In the genomic region with DNA sequence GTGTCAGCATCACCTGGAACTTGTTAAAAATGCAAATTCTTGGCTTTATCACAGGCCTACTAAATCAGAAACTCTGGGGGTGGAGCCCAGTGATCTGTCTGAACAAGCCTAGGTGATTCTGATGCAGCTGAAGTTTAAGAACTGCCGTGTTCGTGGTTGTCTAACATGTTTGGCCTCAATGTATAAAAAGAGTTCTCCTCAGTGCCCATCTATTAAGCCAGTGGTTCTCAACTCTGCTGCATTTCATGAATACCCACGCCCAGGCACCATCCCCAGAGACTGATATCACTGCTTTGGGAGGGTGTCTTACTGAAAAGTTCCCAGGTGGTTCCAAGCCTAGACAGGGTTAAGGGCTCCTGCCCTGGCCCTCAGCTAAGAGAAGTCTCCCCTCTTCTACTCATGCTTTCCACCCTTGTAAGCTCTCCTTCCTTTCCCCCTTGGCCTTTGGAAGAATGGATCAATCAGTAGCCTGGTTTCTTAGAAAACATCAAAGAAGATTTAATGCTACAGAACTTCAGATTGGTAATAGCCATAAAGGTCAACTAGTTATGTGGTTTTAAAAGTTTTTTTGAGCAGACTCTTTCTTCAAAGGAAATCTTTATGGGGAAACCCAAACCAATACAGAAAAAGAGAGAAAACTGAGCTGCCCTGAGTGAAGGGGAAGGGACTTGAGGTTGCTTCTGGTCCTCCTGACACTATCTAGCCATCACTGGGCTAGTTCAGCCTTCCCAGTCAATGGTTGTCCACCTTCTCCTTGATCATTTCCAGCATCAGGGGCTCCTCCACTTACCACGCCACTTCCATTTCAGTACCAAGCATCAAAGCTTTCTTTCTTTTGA, we compare ENCODE assay signal across 9 cellular contexts. TPM values are rescaled to one million over a fixed set of nuclear protein-coding genes. Genes with fewer than 3 reads are reported as not detected.
DNase-seq lines count a peak whose midpoint lies in the region; ATAC-seq and TF ChIP-seq lines count a peak whose summit lies in the region.
"Had no signal": no experiment of that assay in that cellular context is flagged by ENCODE, and none has a peak within 500 bp of the region (broad histone marks: within the 10 kb centered on the region; RNA-seq: fewer than 3 reads in every experiment).

No MANE protein-coding gene starts in this region.

- no peaks in the 10 kb centered on the region for H3K9me3 ChIP-seq in ascending aorta

- ATAC-seq in GM19043 (IDR thresholded peaks at IDR 0.05; ENCODE audit: low read depth, unreplicated experiment) (peak; percentile 56), HG02938 (IDR thresholded peaks at IDR 0.05; ENCODE audit: unreplicated experiment) (peak; percentile 45)

- no peaks in the 10 kb centered on the region for H3K36me3 ChIP-seq in ascending aorta

- H3K4me3 ChIP-seq in ascending aorta = no peak overlapping the region

- intact Hi-C loops in ascending aorta (cut with DNase I) = no loop called here

- TF ChIP-seq CTCF in ascending aorta (IDR thresholded peaks at IDR 0.05) = no peak

- no peak overlapping the region for H3K27ac ChIP-seq in ascending aorta

- H3K4me1 ChIP-seq in ascending aorta = no peaks in the 10 kb centered on the region

- DNase-seq in activated T-cell treated with anti-CD3 and anti-CD28 coated beads, Interleukin-2, amount 50 U/mL, for 1 hour = peak; percentile 35
- DNase-seq in stimulated activated CD4-positive, alpha-beta T cell treated with anti-CD3 and anti-CD28 coated beads, TNF-alpha, amount 100 ng/mL, for 48 hours (ENCODE audit: low read depth in 3 of 3) = peak in 2 of 3 donors; percentile 45
- no peak for DNase-seq in T1000 (lab: John Stamatoyannopoulos, UW)
- no peak for DNase-seq in ascending aorta (ENCODE audit: low spot score in 2 of 2)
- no peak for DNase-seq in epidermal melanocyte (ENCODE audit: insufficient read length, low spot score)
- no peak for DNase-seq in NCI-H187 (lab: John Stamatoyannopoulos, UW)
- DNase-seq: NCI-H1105 had no signal

- H3K27me3 ChIP-seq in ascending aorta = no peaks in the 10 kb centered on the region

RNA-seq across cellular contexts. Expression of a gene that starts 38.9 kb away (rescaled TPM):
- total RNA-seq in ascending aorta = 24.5 TPM

Comparison
In these comparisons a context has a peak if more than half of its experiments do, and no peak if none do; other contexts are left out.
1. DNase-seq: peak in activated T-cell treated with anti-CD3 and anti-CD28 coated beads, Interleukin-2, amount 50 U/mL, for 1 hour (single experiment) and stimulated activated CD4-positive, alpha-beta T cell treated with anti-CD3 and anti-CD28 coated beads, TNF-alpha, amount 100 ng/mL, for 48 hours (2 of 3); none in T1000 (single experiment), ascending aorta (0 of 2), epidermal melanocyte (single experiment) and NCI-H187 (0 of 2).